ENCODE assay signal across 28 cellular contexts in genomic region chr2:64754587-64754986, GRCh38.
"Had no signal": no experiment of that assay in that cellular context is flagged by ENCODE, and none has a peak within 500 bp of the region (broad histone marks: within the 10 kb centered on the region; RNA-seq: fewer than 3 reads in every experiment).

No MANE protein-coding gene starts in this region.

- H3K9me3 ChIP-seq: ovary, right atrium auricular region, right lobe of liver, testis, thyroid gland, transverse colon, upper lobe of left lung, vagina had no signal

- DNase-seq: hypothalamus; immature natural killer cell; left ventricle myocardium inferior; mesendoderm; naive B cell; natural killer cell; nephron progenitor cell; ovary; right lobe of liver; stimulated activated CD4-positive, alpha-beta T cell treated with anti-CD3 and anti-CD28 coated beads, Interleukin-1b, Interleukin-23, amount 100 ng/mL, for 48 hours; stimulated activated CD4-positive, alpha-beta T cell treated with anti-CD3 and anti-CD28 coated beads, Interleukin-2, amount 100 ng/mL, for 48 hours; stimulated activated CD4-positive, alpha-beta T cell treated with anti-CD3 and anti-CD28 coated beads, Interleukin-4, amount 100 ng/mL, for 4 hours; stimulated activated CD8-positive, alpha-beta memory T cell treated with anti-CD3 and anti-CD28 coated beads, Interleukin-4, amount 100 ng/mL, for 48 hours; stimulated activated naive CD4-positive, alpha-beta T cell treated with Interleukin-2 at 50 U/mL for 16 hours; stimulated activated naive CD8-positive, alpha-beta T cell treated with anti-CD3 and anti-CD28 coated beads, Interleukin-15, amount 100 ng/mL, for 72 hours; substantia nigra; testis; thyroid gland; transverse colon had no signal

- H3K36me3 Mint-ChIP-seq: immature natural killer cell; mesothelial cell of epicardium; naive B cell; natural killer cell; neural progenitor cell; stimulated activated memory B cell treated with anti-CD40 and anti-IgM and Interleukin-4, amounts not matched to agents 10 μg/mL and 1 μg/mL and 100 μg/mL, for 72 hours had no signal

- H3K27me3 ChIP-seq: ovary, right atrium auricular region, right lobe of liver, testis, thyroid gland, transverse colon, upper lobe of left lung, vagina had no signal

- H3K27me3 Mint-ChIP-seq: naive B cell; progenitor cell of endocrine pancreas; stimulated activated memory B cell treated with anti-CD40 and anti-IgM and Interleukin-4, amounts not matched to agents 10 μg/mL and 1 μg/mL and 100 μg/mL, for 72 hours; stimulated activated naive CD8-positive, alpha-beta T cell treated with anti-CD3 and anti-CD28 coated beads, Interleukin-15, amount 100 ng/mL, for 72 hours had no signal

- H3K4me3 Mint-ChIP-seq: immature natural killer cell; mesothelial cell of epicardium; natural killer cell; nephron progenitor cell; neural progenitor cell; stimulated activated memory B cell treated with anti-CD40 and anti-IgM and Interleukin-4, amounts not matched to agents 10 μg/mL and 1 μg/mL and 100 μg/mL, for 72 hours; stimulated activated naive CD8-positive, alpha-beta T cell treated with anti-CD3 and anti-CD28 coated beads, Interleukin-15, amount 100 ng/mL, for 72 hours had no signal

- H3K36me3 ChIP-seq: left ventricle myocardium inferior, neural progenitor cell, ovary, right atrium auricular region, right lobe of liver, thyroid gland, transverse colon, upper lobe of left lung, vagina had no signal

- H3K9me3 Mint-ChIP-seq: immature natural killer cell; natural killer cell; stimulated activated memory B cell treated with anti-CD40 and anti-IgM and Interleukin-4, amounts not matched to agents 10 μg/mL and 1 μg/mL and 100 μg/mL, for 72 hours; stimulated activated naive CD8-positive, alpha-beta T cell treated with anti-CD3 and anti-CD28 coated beads, Interleukin-15, amount 100 ng/mL, for 72 hours had no signal

- H3K27ac ChIP-seq: left ventricle myocardium inferior, neural progenitor cell, ovary, right atrium auricular region, right lobe of liver, testis, thyroid gland, transverse colon, upper lobe of left lung, vagina had no signal

- H3K4me3 ChIP-seq: left ventricle myocardium inferior, lung, neural progenitor cell, ovary, right atrium auricular region, right lobe of liver, smooth muscle cell, testis, thyroid gland, transverse colon, upper lobe of left lung, vagina had no signal

- H3K27ac Mint-ChIP-seq: mesothelial cell of epicardium; natural killer cell; nephron progenitor cell; neural progenitor cell; stimulated activated memory B cell treated with anti-CD40 and anti-IgM and Interleukin-4, amounts not matched to agents 10 μg/mL and 1 μg/mL and 100 μg/mL, for 72 hours; stimulated activated naive CD8-positive, alpha-beta T cell treated with anti-CD3 and anti-CD28 coated beads, Interleukin-15, amount 100 ng/mL, for 72 hours had no signal
